ENCODE assay signal across 10 cellular contexts in the genomic region with DNA sequence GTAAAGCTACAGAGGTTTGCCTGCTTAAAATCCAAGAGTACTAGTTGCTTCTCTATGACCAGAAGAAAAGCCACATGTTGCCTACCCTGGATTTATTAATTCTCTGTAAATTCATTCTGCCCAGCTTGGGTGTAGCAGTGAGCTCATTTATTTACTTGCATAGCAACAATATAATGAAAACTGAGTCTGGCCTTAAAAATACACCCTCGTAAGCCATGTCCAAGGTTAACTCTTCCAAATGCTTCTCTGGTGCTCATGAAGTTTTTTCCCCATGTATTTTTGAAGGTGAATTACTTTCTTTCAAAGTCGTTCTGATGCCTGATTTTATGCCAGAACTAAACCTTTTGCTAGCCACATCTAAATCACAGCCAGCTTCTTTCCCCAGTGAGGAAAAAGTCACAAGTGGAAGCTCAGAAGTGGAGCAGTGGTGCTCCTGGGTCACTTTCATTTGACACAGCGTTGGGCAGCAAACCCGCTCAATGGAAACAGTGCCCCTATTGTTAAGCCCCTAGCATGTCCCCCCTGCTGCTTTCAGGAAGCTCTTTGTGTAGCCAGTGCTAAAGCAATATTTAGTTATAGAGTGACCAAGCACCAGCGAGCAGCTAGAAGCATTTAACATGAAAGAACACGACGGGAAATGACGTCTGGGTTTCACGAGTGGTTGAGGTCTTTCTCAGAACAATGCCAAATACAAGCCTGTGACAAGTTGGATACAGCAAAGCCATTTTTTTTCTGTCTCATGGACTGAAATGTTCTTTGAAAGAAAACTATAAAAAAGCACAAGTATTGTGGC. TPM values are rescaled to one million over a fixed set of nuclear protein-coding genes. Genes with fewer than 3 reads are reported as not detected.
A peak's percentile ranks its signal among the peaks of the same experiment; 100 is the strongest.
DNase-seq lines count a peak whose midpoint lies in the region; ATAC-seq, FAIRE-seq and TF ChIP-seq lines count a peak whose summit lies in the region.
"Had no signal": no experiment of that assay in that cellular context is flagged by ENCODE, and none has a peak within 500 bp of the region (broad histone marks: within the 10 kb centered on the region; RNA-seq: fewer than 3 reads in every experiment).

No MANE protein-coding gene starts in this region.

- no peaks in the 10 kb centered on the region for H3K9me3 ChIP-seq in SJSA1 (replicated peaks)
- H3K9me3 ChIP-seq in esophagus squamous epithelium, result no peaks in the 10 kb centered on the region
- no peaks in the 10 kb centered on the region for H3K9me3 ChIP-seq in pancreas

- FAIRE-seq in pancreas (lab: Jason Lieb, UNC), result no peak

- TF ChIP-seq POLR2A in esophagus squamous epithelium (IDR thresholded peaks at IDR 0.05), result no peak

- H3K4me3 ChIP-seq in SJSA1, result no peak overlapping the region
- no peak overlapping the region for H3K4me3 ChIP-seq in esophagus squamous epithelium
- H3K4me3 ChIP-seq in pancreas, result no peak overlapping the region
- H3K4me3 ChIP-seq: lung had no signal

- ATAC-seq in pancreas, result peak in 3 of 4 donors; percentile 22 to 68 (median 33)
- no peak for ATAC-seq in HG02763 (IDR thresholded peaks at IDR 0.05; ENCODE audit: unreplicated experiment)
- ATAC-seq: Panc1 had no signal

- WGBS in esophagus squamous epithelium, 2 donors, result 69 to 86% methylated on average over 9 of the region's 9 CpGs
- WGBS in pancreas, 2 donors, result 53 to 54% methylated on average over 9 of the region's 9 CpGs

- TF ChIP-seq CTCF in esophagus squamous epithelium (IDR thresholded peaks at IDR 0.05) (no peak), pancreas (IDR thresholded peaks at IDR 0.05) (no peak)

- H3K27me3 ChIP-seq in SJSA1 (replicated peaks), result no peaks in the 10 kb centered on the region
- no peaks in the 10 kb centered on the region for H3K27me3 ChIP-seq in esophagus squamous epithelium
- no peaks in the 10 kb centered on the region for H3K27me3 ChIP-seq in pancreas

- peak overlapping the region; percentile 89 for H3K27ac ChIP-seq in SJSA1
- peak overlapping the region in 3 of 4 donors; percentile 6 to 42 (median 31) for H3K27ac ChIP-seq in esophagus squamous epithelium
- peak overlapping the region; percentile 9 to 74 (median 54) for H3K27ac ChIP-seq in pancreas

- peaks cover 73% of the 10 kb centered on the region for H3K4me1 ChIP-seq in SJSA1 (replicated peaks)
- H3K4me1 ChIP-seq in esophagus squamous epithelium, result peaks cover 10 to 45% (median 25%) of the 10 kb centered on the region in 3 donors
- peaks cover 5 to 23% (median 5%) of the 10 kb centered on the region in 3 donors for H3K4me1 ChIP-seq in pancreas

- DNase-seq in ELF-1 (ENCODE audit: low read depth, low spot score), result peak; percentile 23
- peak; percentile 54 to 63 for DNase-seq in SJSA1 (ENCODE audit: low read depth in 1 of 2, low spot score in 2 of 2)
- no peak for DNase-seq in esophagus squamous epithelium (lab: John Stamatoyannopoulos, UW)
- DNase-seq in pancreas, result peak in 2 of 6 donors; percentile 43 to 47
- no peak for DNase-seq in T-helper 9 cell
- no peak for DNase-seq in GM03348 (ENCODE audit: low spot score)
- no peak for DNase-seq in EL

- intact Hi-C loops in esophagus squamous epithelium (cut with DNase I) (no loop called here), pancreas (cut with DNase I) (no loop called here)

- H3K36me3 ChIP-seq in SJSA1 (peaks cover 54% of the 10 kb centered on the region), esophagus squamous epithelium (no peaks in the 10 kb centered on the region), pancreas (no peaks in the 10 kb centered on the region)

RNA-seq across cellular contexts. Expression of gene NEDD9, which starts 29.8 kb away (rescaled TPM):
- 13.3 and 27.8 TPM in 2 replicates for total RNA-seq in SJSA1 (2014; rRNA removed; shearing (Covaris generic))
- 10 to 100 TPM in 2 of 4 donors, 1 to 10 TPM in 2; 7.7 to 14.9 (median 10.9) TPM for total RNA-seq in esophagus squamous epithelium
- 10 to 100 TPM in 1 of 6 donors, 1 to 10 TPM in 5; 4.9 to 13.2 (median 8.3) TPM for total RNA-seq in pancreas
- 10 to 100 TPM in 1 of 2 donors, 1 to 10 TPM in 1; 4.8 to 11.7 TPM for polyA plus RNA-seq in pancreas

Comparison
In these comparisons a context has a peak if more than half of its experiments do, and no peak if none do; other contexts are left out.
1. DNase-seq: peak in ELF-1 (single experiment) and SJSA1 (2 of 2); none in esophagus squamous epithelium (single experiment), T-helper 9 cell (single experiment), GM03348 (single experiment) and EL (single experiment).
2. H3K27ac ChIP-seq: peak in every context shown above with its lines; median percentile 89 in SJSA1; 54 in pancreas; 31 in esophagus squamous epithelium.